In the genomic region with DNA sequence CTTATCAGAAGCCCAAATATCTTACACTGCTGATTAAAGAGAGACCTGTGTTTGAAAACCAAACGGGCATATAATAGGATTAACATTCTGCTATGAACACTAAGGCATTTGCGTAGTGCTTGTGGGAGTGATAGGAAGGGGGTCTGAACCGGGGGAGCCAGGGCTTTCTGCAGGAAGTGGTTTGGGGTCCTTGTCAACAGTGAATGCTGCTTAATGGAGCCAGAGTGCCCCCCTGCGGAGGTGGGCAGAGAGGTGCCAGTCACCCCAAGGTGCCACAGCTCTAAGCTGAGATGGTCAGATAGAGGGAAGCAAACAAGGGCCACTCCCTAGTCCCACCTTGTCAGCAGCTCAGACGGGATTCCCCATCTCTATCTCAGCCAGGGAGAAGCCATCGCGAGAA, we compare ENCODE assay signal across 10 cellular contexts. TPM values are rescaled to one million over a fixed set of nuclear protein-coding genes. Genes with fewer than 3 reads are reported as not detected.
DNase-seq lines count a peak whose midpoint lies in the region; TF ChIP-seq lines count a peak whose summit lies in the region.
"Had no signal": no experiment of that assay in that cellular context is flagged by ENCODE, and none has a peak within 500 bp of the region (broad histone marks: within the 10 kb centered on the region; RNA-seq: fewer than 3 reads in every experiment).

No MANE protein-coding gene starts in this region.

- H3K9me2 ChIP-seq in SU-DHL-6 (replicated peaks; ENCODE audit: insufficient read depth, low read length) = no peaks in the 10 kb centered on the region

- H3K4me3 Mint-ChIP-seq in dendritic cell treated with granulocyte-macrophage colony-stimulating factor and Interleukin-4, amounts not matched to agents 40 ng/mL and 50 ng/mL, for 4 days = no peak overlapping the region

- H3K27me3 ChIP-seq in SU-DHL-6 (ENCODE audit: low read length) = no peaks in the 10 kb centered on the region

- no peak overlapping the region; the same call in 1 of the 2 replicates for H3K9ac ChIP-seq in SU-DHL-6 (ENCODE audit: low read length)

- H3K4me3 ChIP-seq in SU-DHL-6 (ENCODE audit: insufficient read depth, low read length, poor library complexity, severe bottlenecking) (no peak overlapping the region), lower leg skin (ENCODE audit: low read depth, poor library complexity, severe bottlenecking) (no peak overlapping the region), foreskin fibroblast (ENCODE audit: low read depth in 1 of 2, low read length in 2 of 2) (no peak overlapping the region)
- H3K4me3 ChIP-seq: prostate gland had no signal

- H4K20me1 ChIP-seq in SU-DHL-6 (ENCODE audit: low read depth, low read length) = peaks cover 7% of the 10 kb centered on the region; the same call in 1 of the 2 replicates

- H3K36me3 ChIP-seq in SU-DHL-6 (ENCODE audit: low read length) = no peaks in the 10 kb centered on the region
- H3K36me3 ChIP-seq: prostate gland had no signal

- H3K9me3 ChIP-seq in SU-DHL-6 (ENCODE audit: insufficient read depth, low read length) = no peaks in the 10 kb centered on the region
- H3K9me3 ChIP-seq: prostate gland had no signal

- H3K79me2 ChIP-seq in SU-DHL-6 (ENCODE audit: insufficient read depth, low read length) = peaks cover 80% of the 10 kb centered on the region

- H3K4me1 Mint-ChIP-seq in dendritic cell treated with granulocyte-macrophage colony-stimulating factor and Interleukin-4, amounts not matched to agents 40 ng/mL and 50 ng/mL, for 4 days (ENCODE audit: low read depth) = peaks cover 65% of the 10 kb centered on the region

- TF ChIP-seq CTCF in SU-DHL-6 (IDR thresholded peaks at IDR 0.05; ENCODE audit: insufficient read depth, low read length, poor library complexity, severe bottlenecking) (peak; percentile 64), lower leg skin (IDR thresholded peaks at IDR 0.05) (no peak), foreskin fibroblast (IDR thresholded peaks at IDR 0.05; ENCODE audit: low read depth, low read length) (no peak)

- H3K4me2 ChIP-seq in SU-DHL-6 (ENCODE audit: low read depth, low read length, poor library complexity, severe bottlenecking) = peak overlapping the region; percentile 35

- 72 to 73% methylated on average over 7 of the region's 7 CpGs for WGBS in lower leg skin, 2 donors

- DNase-seq in activated gamma-delta T cell treated with Interleukin-2 at 50 U/mL for 16 hours (peak; percentile 63), activated gamma-delta T cell (lab: John Stamatoyannopoulos, UW) (no peak), lower leg skin (ENCODE audit: low spot score in 2 of 2) (no peak), SKM-1 (lab: John Stamatoyannopoulos, UW; ENCODE audit: unreplicated experiment) (no peak), foreskin fibroblast (no peak)
- peak; percentile 64 for DNase-seq in stimulated activated CD8-positive, alpha-beta memory T cell treated with anti-CD3 and anti-CD28 coated beads, Interleukin-4, amount 100 ng/mL, for 48 hours
- DNase-seq: NCI-H1694 treated with DMSO at 0.1 percent for 48 hours had no signal

- H3F3A ChIP-seq in SU-DHL-6 (ENCODE audit: insufficient read depth) = peaks cover 15% of the 10 kb centered on the region

- H3K36me3 Mint-ChIP-seq in dendritic cell treated with granulocyte-macrophage colony-stimulating factor and Interleukin-4, amounts not matched to agents 40 ng/mL and 50 ng/mL, for 4 days (ENCODE audit: low read depth) = peaks cover 24% of the 10 kb centered on the region

- H3K27ac ChIP-seq in SU-DHL-6 (ENCODE audit: low read depth, low read length) = 0 out of 2 replicates have a peak overlapping the region, but pooled peaks have one; percentile 16

- no peak overlapping the region for H2AFZ ChIP-seq in SU-DHL-6 (ENCODE audit: low read depth, low read length, severe bottlenecking)

- H3K27ac Mint-ChIP-seq in dendritic cell treated with granulocyte-macrophage colony-stimulating factor and Interleukin-4, amounts not matched to agents 40 ng/mL and 50 ng/mL, for 4 days = peak overlapping the region; percentile 61

- intact Hi-C loops in dendritic cell treated with granulocyte-macrophage colony-stimulating factor and Interleukin-4, amounts not matched to agents 40 ng/mL and 50 ng/mL, for 4 days (cut with micrococcal nuclease) = no loop called here
- intact Hi-C loops in lower leg skin (cut with DNase I; ENCODE audit: low total_unique reads) = no loop called here

- no peak for TF ChIP-seq POLR2A in lower leg skin (IDR thresholded peaks at IDR 0.05)

- H3K27me3 Mint-ChIP-seq in dendritic cell treated with granulocyte-macrophage colony-stimulating factor and Interleukin-4, amounts not matched to agents 40 ng/mL and 50 ng/mL, for 4 days = no peaks in the 10 kb centered on the region

- no peaks in the 10 kb centered on the region for H3K9me3 Mint-ChIP-seq in dendritic cell treated with granulocyte-macrophage colony-stimulating factor and Interleukin-4, amounts not matched to agents 40 ng/mL and 50 ng/mL, for 4 days

RNA-seq across cellular contexts. Expression of gene NAA60, which starts 17.6 kb away (rescaled TPM):
- total RNA-seq in lower leg skin = 10 to 100 TPM; 21.2 to 42.2 (median 24.8) TPM

RNA-seq across cellular contexts. Expression of gene ZNF597, which starts 17.8 kb away (rescaled TPM):
- total RNA-seq in lower leg skin = 1 to 10 TPM; 2.1 to 3.2 (median 2.5) TPM

RNA-seq across cellular contexts. Expression of gene C16orf90, which starts 34.2 kb away (rescaled TPM):
- not detected for total RNA-seq in lower leg skin

RNA-seq across cellular contexts. Expression of gene CLUAP1, which starts 39.7 kb away (rescaled TPM):
- 10 to 100 TPM in 2 of 4 donors, 1 to 10 TPM in 2; 4.3 to 21.8 (median 11.7) TPM for total RNA-seq in lower leg skin

Comparison
In these comparisons a context has a peak if more than half of its experiments do, and no peak if none do; other contexts are left out.
1. DNase-seq: peak in activated gamma-delta T cell treated with Interleukin-2 at 50 U/mL for 16 hours (single experiment) and stimulated activated CD8-positive, alpha-beta memory T cell treated with anti-CD3 and anti-CD28 coated beads, Interleukin-4, amount 100 ng/mL, for 48 hours (single experiment); none in activated gamma-delta T cell (single experiment), lower leg skin (0 of 2), SKM-1 (single experiment) and foreskin fibroblast (0 of 2).